8 cellular contexts compared by ENCODE assay signal in genomic region chr5:170633235-170634041, GRCh38.
DNase-seq lines count a peak whose midpoint lies in the region; ATAC-seq and TF ChIP-seq lines count a peak whose summit lies in the region.

No MANE protein-coding gene starts in this region.

- WGBS in SK-N-SH (ENCODE audit: low lambda C conversion rate) = 4% methylated on average over 23 of the region's 24 CpGs
- WGBS in mesendoderm (ENCODE audit: extremely low coverage, insufficient coverage, low lambda C conversion rate) = no CpG with 5 or more reads among the region's 24 CpGs
- 5% methylated on average over 11 of the region's 24 CpGs for WGBS in thymus

- H2BK15ac ChIP-seq in mesendoderm (replicated peaks; ENCODE audit: low read depth) = no peak overlapping the region

- POLR2A ChIA-PET in SK-N-SH (lab: Yijun Ruan, JAX) = no interaction called here

- no peak for TF ChIP-seq EP300 in SK-N-SH (IDR thresholded peaks at IDR 0.05; ENCODE audit: borderline replicate concordance in 1 of 2, low read depth in 1 of 2, low read length in 1 of 2)

- H2AFZ ChIP-seq in SK-N-SH (ENCODE audit: low read depth) = peak overlapping the region; percentile 90

- no peak overlapping the region for H3K4ac ChIP-seq in mesendoderm (ENCODE audit: low read depth, low read length)

- no peak overlapping the region for H2BK120ac ChIP-seq in mesendoderm (ENCODE audit: low read depth, low read length)

- no peaks in the 10 kb centered on the region for H3K79me1 ChIP-seq in mesendoderm (ENCODE audit: low read length)

- H3K79me2 ChIP-seq in SK-N-SH (ENCODE audit: insufficient read depth) (no peaks in the 10 kb centered on the region), mesendoderm (ENCODE audit: control insufficient read depth, insufficient read depth, low read length) (no peaks in the 10 kb centered on the region)

- no peak overlapping the region for H4K8ac ChIP-seq in mesendoderm (ENCODE audit: low read depth, low read length)

- peaks cover 17% of the 10 kb centered on the region for H3F3A ChIP-seq in SK-N-SH (replicated peaks; ENCODE audit: insufficient read depth)

- TF ChIP-seq CTCF in SK-N-SH (IDR thresholded peaks at IDR 0.05) (no peak), endothelial cell (IDR thresholded peaks at IDR 0.05; ENCODE audit: unreplicated experiment) (peak; percentile 40)

- H3K4me2 ChIP-seq in SK-N-SH = peak overlapping the region; percentile 98
- peak overlapping the region; percentile 94 for H3K4me2 ChIP-seq in mesendoderm (ENCODE audit: low read length)

- no peaks in the 10 kb centered on the region for H3K27me3 ChIP-seq in SK-N-SH (ENCODE audit: insufficient read depth)
- no peaks in the 10 kb centered on the region for H3K27me3 ChIP-seq in mesendoderm (ENCODE audit: insufficient read depth, low read length, poor library complexity)
- H3K27me3 ChIP-seq in thymus (ENCODE audit: control insufficient read depth, insufficient read depth) = no peaks in the 10 kb centered on the region

- peaks cover 7 to 31% of the 10 kb centered on the region in 2 experiments; a peak in 2 of 4 replicates for H3K4me1 ChIP-seq in SK-N-SH (ENCODE audit: control insufficient read depth in 1 of 2, insufficient read depth in 2 of 2, low read depth in 1 of 2, low read length in 1 of 2)
- peaks cover 8% of the 10 kb centered on the region for H3K4me1 ChIP-seq in mesendoderm (ENCODE audit: control insufficient read depth, low read depth, low read length)
- peaks cover 7% of the 10 kb centered on the region for H3K4me1 ChIP-seq in thymus (ENCODE audit: control insufficient read depth, insufficient read depth, low read length)

- H4K5ac ChIP-seq in mesendoderm (ENCODE audit: low read length) = no peak overlapping the region

- no peak for ATAC-seq in HG02759 (IDR thresholded peaks at IDR 0.05; ENCODE audit: unreplicated experiment)

- CTCF ChIA-PET in SK-N-SH (lab: Yijun Ruan, JAX) = interaction anchor here (0.7 to 19.5 kb wide), 51 partner anchors 9 to 563 kb away, joined by 3 to 614 read pairs (median 4); no protein-coding TSS in a partner anchor

- H3K18ac ChIP-seq in mesendoderm (ENCODE audit: low read length) = no peak overlapping the region

- H3K36me3 ChIP-seq in SK-N-SH (replicated peaks in 1 of 2; ENCODE audit: control insufficient read depth in 1 of 2, insufficient read depth in 2 of 2, low read length in 1 of 2) = no peaks in the 10 kb centered on the region
- H3K36me3 ChIP-seq in mesendoderm (ENCODE audit: control insufficient read depth, insufficient read depth, low read length) = no peaks in the 10 kb centered on the region
- no peaks in the 10 kb centered on the region for H3K36me3 ChIP-seq in thymus (ENCODE audit: control insufficient read depth, insufficient read depth)

- no peaks in the 10 kb centered on the region for H3K9me3 Mint-ChIP-seq in endothelial cell (ENCODE audit: unreplicated experiment)

- H2BK5ac ChIP-seq in mesendoderm (ENCODE audit: low read length) = peak overlapping the region; percentile 43

- no peaks in the 10 kb centered on the region for H3K36me3 Mint-ChIP-seq in endothelial cell (ENCODE audit: low read depth, unreplicated experiment)

- TF ChIP-seq RAD21 in SK-N-SH (IDR thresholded peaks at IDR 0.05; ENCODE audit: low read length) = no peak

- H3K27ac ChIP-seq in SK-N-SH (ENCODE audit: low read depth in 2 of 2, low read length in 1 of 2) (peak overlapping the region; percentile 91 to 96), mesendoderm (ENCODE audit: low read depth, low read length) (peak overlapping the region; percentile 42), thymus (ENCODE audit: low read depth) (no peak overlapping the region)

- DNase-seq in DMS79 treated with DMSO at 0.1 percent for 48 hours (lab: John Stamatoyannopoulos, UW) (peak; percentile 68), HS-27A (ENCODE audit: low read depth) (peak; percentile 64), SK-N-SH (peak; percentile 88), endothelial cell (ENCODE audit: low spot score) (peak; percentile 36), mesendoderm (peak; percentile 82)
- DNase-seq in stimulated activated CD4-positive, alpha-beta T cell treated with anti-CD3 and anti-CD28 coated beads, Interleukin-15, amount 100 ng/mL, for 24 hours = no peak

- peak overlapping the region; percentile 43 to 74 for H3K4me3 ChIP-seq in SK-N-SH (ENCODE audit: low read depth in 2 of 2, low read length in 1 of 2)
- peak overlapping the region; percentile 51 for H3K4me3 ChIP-seq in mesendoderm (ENCODE audit: low read length)
- H3K4me3 ChIP-seq in thymus (ENCODE audit: low read length) = peak overlapping the region; percentile 50

- H4K20me1 ChIP-seq in SK-N-SH (ENCODE audit: insufficient read depth) = no peaks in the 10 kb centered on the region

- H3K9me2 ChIP-seq in SK-N-SH = no peaks in the 10 kb centered on the region

- H3K27me3 Mint-ChIP-seq in endothelial cell (ENCODE audit: unreplicated experiment) = peaks cover 13% of the 10 kb centered on the region

- H3K23ac ChIP-seq in mesendoderm (ENCODE audit: low read length) = no peak overlapping the region

- no peaks in the 10 kb centered on the region for H3K9me3 ChIP-seq in SK-N-SH
- no peaks in the 10 kb centered on the region for H3K9me3 ChIP-seq in thymus (ENCODE audit: control insufficient read depth)

- no peak overlapping the region for H2AK5ac ChIP-seq in mesendoderm (ENCODE audit: low read length)

- peaks cover 32% of the 10 kb centered on the region for H3K4me1 Mint-ChIP-seq in endothelial cell (ENCODE audit: unreplicated experiment)

- H3K9ac ChIP-seq in SK-N-SH (peak overlapping the region; percentile 73), mesendoderm (ENCODE audit: low read length) (peak overlapping the region; percentile 76)

- peak overlapping the region; percentile 88 for H3K27ac Mint-ChIP-seq in endothelial cell (ENCODE audit: unreplicated experiment)

- peak overlapping the region; percentile 88 for H3K4me3 Mint-ChIP-seq in endothelial cell (ENCODE audit: unreplicated experiment)

- H3K56ac ChIP-seq in mesendoderm (ENCODE audit: low read length) = peak overlapping the region; percentile 93

TF ChIP-seq in SK-N-SH, 30 proteins besides CTCF, POLR2A, EP300 and RAD21 (continues in another document):
- TF ChIP-seq CHD2 (IDR thresholded peaks at IDR 0.05; ENCODE audit: low read length, partially characterized antibody) = no peak
- no peak for TF ChIP-seq USF1 (IDR thresholded peaks at IDR 0.05; ENCODE audit: borderline replicate concordance, low read depth)
- no peak for TF ChIP-seq SIN3A (IDR thresholded peaks at IDR 0.05; ENCODE audit: borderline replicate concordance, low read depth, low read length)
- TF ChIP-seq FOSL2 (IDR thresholded peaks at IDR 0.05; ENCODE audit: borderline replicate concordance, low read depth) = no peak
- TF ChIP-seq EZH2phosphoT487 (IDR thresholded peaks at IDR 0.05; ENCODE audit: borderline replicate concordance, low read depth) = no peak
- TF ChIP-seq IRF3 (IDR thresholded peaks at IDR 0.05; ENCODE audit: low read depth, low read length) = no peak
- TF ChIP-seq ELF1 (IDR thresholded peaks at IDR 0.05) = peak; percentile 38; the same call in 1 of the 2 replicates
- TF ChIP-seq YY1 (IDR thresholded peaks at IDR 0.05; ENCODE audit: low read depth) = peak; percentile 59; the same call in 1 of the 2 replicates
- peak; percentile 59 for TF ChIP-seq TCF12 (IDR thresholded peaks at IDR 0.05)
- TF ChIP-seq RFX5 (IDR thresholded peaks at IDR 0.05; ENCODE audit: low read length) = no peak
- no peak for TF ChIP-seq FOXJ3 (CRISPR knock-in tag; IDR thresholded peaks at IDR 0.05)
- no peak for TF ChIP-seq TAF1 (IDR thresholded peaks at IDR 0.05; ENCODE audit: borderline replicate concordance, low read depth, low read length)
- no peak for TF ChIP-seq SMC3 (IDR thresholded peaks at IDR 0.05; ENCODE audit: low read depth, low read length)
- no peak for TF ChIP-seq GATA2 (CRISPR knock-in tag; IDR thresholded peaks at IDR 0.05)
- no peak for TF ChIP-seq USF2 (IDR thresholded peaks at IDR 0.05; ENCODE audit: borderline replicate concordance, low read depth, low read length)
- TF ChIP-seq NRF1 (IDR thresholded peaks at IDR 0.05; ENCODE audit: low read depth, low read length) = no peak
- TF ChIP-seq RXRA (IDR thresholded peaks at IDR 0.05; ENCODE audit: borderline replicate concordance, low read depth) = peak; percentile 29; the same call in 1 of the 2 replicates
- 0 out of 2 replicates have a peak, but pooled peaks have one; percentile 42 for TF ChIP-seq POLR2AphosphoS5 (IDR thresholded peaks at IDR 0.05; ENCODE audit: low read depth, low read length)
- TF ChIP-seq NFIC (IDR thresholded peaks at IDR 0.05; ENCODE audit: borderline replicate concordance) = peak; percentile 79
- TF ChIP-seq FOXM1 (IDR thresholded peaks at IDR 0.05; ENCODE audit: low read depth) = no peak
- no peak for TF ChIP-seq MAX (IDR thresholded peaks at IDR 0.05; ENCODE audit: low read depth)
- TF ChIP-seq RCOR1 (IDR thresholded peaks at IDR 0.05; ENCODE audit: low read length) = no peak; the same call in 1 of the 2 replicates
